In the genomic region with DNA sequence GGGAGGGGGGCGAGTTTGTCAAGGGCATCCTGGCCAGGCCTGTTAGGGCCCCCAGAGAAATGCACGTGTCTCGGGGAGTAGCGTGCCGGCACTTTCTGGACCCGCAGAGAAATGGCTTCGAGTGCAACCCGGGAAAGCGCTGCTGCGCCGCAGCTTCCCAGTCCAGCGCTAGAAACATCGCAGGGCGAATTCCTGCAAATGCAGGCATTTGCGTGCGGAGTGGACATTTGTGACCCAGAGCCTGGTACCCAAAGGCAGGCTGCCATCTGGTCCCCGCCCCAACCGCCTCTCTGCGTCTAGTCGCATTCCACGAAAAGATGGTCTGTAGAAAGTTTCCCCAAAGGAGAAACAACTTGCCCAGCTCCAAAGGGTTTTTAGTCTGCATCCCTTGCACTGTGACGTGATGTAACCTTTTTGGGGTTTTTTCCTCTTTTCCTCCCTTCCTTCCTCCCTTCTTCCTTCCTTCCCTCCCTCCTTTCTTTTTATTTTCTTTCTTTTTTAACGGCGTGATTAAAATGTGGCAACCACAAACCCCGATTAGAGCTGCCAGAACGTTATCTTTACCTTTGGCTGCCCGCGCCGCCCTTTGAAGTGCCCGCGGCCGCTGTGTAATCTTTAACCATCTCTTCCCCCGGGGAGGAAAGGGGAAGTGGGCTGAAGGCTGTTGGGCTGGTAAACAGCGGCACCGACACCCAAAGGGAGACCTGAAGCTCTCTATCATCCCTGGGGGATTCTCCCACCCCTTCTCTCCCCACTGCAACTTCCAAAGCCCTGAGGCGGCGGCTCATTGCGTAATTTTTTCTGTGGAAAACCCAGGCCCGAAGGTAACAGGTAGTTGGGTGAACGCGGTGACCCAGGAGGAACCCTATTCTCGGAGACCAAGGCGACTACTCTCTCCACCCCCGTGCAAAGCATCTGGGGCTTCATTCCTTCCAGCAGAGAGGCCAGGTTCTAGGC, we compare ENCODE assay signal across 1 cellular context.
A peak's percentile ranks its signal among the peaks of the same experiment; 100 is the strongest.
TF ChIP-seq lines count a peak whose summit lies in the region.

No MANE protein-coding gene starts in this region.

TF ChIP-seq in HEK293, 187 proteins besides CTCF, POLR2A, EP300 and RAD21 (continued from another document and continues in another):
- TF ChIP-seq, protein P1, sequence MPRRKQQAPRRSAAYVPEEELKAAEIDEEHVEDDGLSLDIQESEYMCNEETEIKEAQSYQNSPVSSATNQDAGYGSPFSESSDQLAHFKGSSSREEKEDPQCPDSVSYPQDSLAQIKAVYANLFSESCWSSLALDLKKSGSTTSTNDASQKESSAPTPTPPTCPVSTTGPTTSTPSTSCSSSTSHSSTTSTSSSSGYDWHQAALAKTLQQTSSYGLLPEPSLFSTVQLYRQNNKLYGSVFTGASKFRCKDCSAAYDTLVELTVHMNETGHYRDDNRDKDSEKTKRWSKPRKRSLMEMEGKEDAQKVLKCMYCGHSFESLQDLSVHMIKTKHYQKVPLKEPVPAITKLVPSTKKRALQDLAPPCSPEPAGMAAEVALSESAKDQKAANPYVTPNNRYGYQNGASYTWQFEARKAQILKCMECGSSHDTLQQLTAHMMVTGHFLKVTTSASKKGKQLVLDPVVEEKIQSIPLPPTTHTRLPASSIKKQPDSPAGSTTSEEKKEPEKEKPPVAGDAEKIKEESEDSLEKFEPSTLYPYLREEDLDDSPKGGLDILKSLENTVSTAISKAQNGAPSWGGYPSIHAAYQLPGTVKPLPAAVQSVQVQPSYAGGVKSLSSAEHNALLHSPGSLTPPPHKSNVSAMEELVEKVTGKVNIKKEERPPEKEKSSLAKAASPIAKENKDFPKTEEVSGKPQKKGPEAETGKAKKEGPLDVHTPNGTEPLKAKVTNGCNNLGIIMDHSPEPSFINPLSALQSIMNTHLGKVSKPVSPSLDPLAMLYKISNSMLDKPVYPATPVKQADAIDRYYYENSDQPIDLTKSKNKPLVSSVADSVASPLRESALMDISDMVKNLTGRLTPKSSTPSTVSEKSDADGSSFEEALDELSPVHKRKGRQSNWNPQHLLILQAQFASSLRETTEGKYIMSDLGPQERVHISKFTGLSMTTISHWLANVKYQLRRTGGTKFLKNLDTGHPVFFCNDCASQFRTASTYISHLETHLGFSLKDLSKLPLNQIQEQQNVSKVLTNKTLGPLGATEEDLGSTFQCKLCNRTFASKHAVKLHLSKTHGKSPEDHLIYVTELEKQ (tag by site-specific recombination; IDR thresholded peaks at IDR 0.05; ENCODE audit: borderline replicate concordance) = no peak
- TF ChIP-seq ZNF664 (tag by site-specific recombination; IDR thresholded peaks at IDR 0.05) (no peak), ZBTB17 (tag by site-specific recombination; IDR thresholded peaks at IDR 0.05) (0 out of 2 replicates have a peak, but pooled peaks have one; percentile 1), ZNF501 (tag by site-specific recombination; IDR thresholded peaks at IDR 0.05) (peak; percentile 22; the same call in 1 of the 2 replicates), ZNF433 (tag by site-specific recombination; IDR thresholded peaks at IDR 0.05; ENCODE audit: low read depth) (no peak), ZNF302 (tag by site-specific recombination; IDR thresholded peaks at IDR 0.05; ENCODE audit: low read depth) (no peak), MEIS1 (CRISPR knock-in tag; IDR thresholded peaks at IDR 0.05; ENCODE audit: borderline replicate concordance) (no peak), REPIN1 (tag by site-specific recombination; IDR thresholded peaks at IDR 0.05; ENCODE audit: low read depth) (no peak), ZBTB21 (tag by site-specific recombination; IDR thresholded peaks at IDR 0.05) (peak; percentile 62; the same call in 1 of the 2 replicates), ZNF394 (tag by site-specific recombination; IDR thresholded peaks at IDR 0.05; ENCODE audit: borderline replicate concordance) (peak; percentile 88), ZNF600 (tag by site-specific recombination; IDR thresholded peaks at IDR 0.05) (peak; percentile 86), ZNF350 (tag by site-specific recombination; IDR thresholded peaks at IDR 0.05) (no peak), ZNF423 (tag by site-specific recombination; IDR thresholded peaks at IDR 0.05) (0 out of 2 replicates have a peak, but pooled peaks have one; percentile 29), KLF10 (tag by site-specific recombination; IDR thresholded peaks at IDR 0.05) (no peak), ZNF223 (tag by site-specific recombination; IDR thresholded peaks at IDR 0.05) (no peak), ZNF10 (tag by site-specific recombination; IDR thresholded peaks at IDR 0.05) (no peak), ZNF112 (tag by site-specific recombination; IDR thresholded peaks at IDR 0.05) (no peak), GLIS2 (tag by site-specific recombination; IDR thresholded peaks at IDR 0.05) (no peak), SALL2 (tag by site-specific recombination; IDR thresholded peaks at IDR 0.05; ENCODE audit: borderline replicate concordance) (no peak), SCRT2 (tag by site-specific recombination; IDR thresholded peaks at IDR 0.05) (peak; percentile 97), MZF1 (tag by site-specific recombination; IDR thresholded peaks at IDR 0.05; ENCODE audit: borderline replicate concordance) (no peak), ZEB2 (tag by site-specific recombination; IDR thresholded peaks at IDR 0.05) (peak; percentile 55; the same call in 1 of the 2 replicates), ZNF354C (tag by site-specific recombination; IDR thresholded peaks at IDR 0.05; ENCODE audit: borderline replicate concordance, low read depth) (no peak)
- TF ChIP-seq, protein P2, sequence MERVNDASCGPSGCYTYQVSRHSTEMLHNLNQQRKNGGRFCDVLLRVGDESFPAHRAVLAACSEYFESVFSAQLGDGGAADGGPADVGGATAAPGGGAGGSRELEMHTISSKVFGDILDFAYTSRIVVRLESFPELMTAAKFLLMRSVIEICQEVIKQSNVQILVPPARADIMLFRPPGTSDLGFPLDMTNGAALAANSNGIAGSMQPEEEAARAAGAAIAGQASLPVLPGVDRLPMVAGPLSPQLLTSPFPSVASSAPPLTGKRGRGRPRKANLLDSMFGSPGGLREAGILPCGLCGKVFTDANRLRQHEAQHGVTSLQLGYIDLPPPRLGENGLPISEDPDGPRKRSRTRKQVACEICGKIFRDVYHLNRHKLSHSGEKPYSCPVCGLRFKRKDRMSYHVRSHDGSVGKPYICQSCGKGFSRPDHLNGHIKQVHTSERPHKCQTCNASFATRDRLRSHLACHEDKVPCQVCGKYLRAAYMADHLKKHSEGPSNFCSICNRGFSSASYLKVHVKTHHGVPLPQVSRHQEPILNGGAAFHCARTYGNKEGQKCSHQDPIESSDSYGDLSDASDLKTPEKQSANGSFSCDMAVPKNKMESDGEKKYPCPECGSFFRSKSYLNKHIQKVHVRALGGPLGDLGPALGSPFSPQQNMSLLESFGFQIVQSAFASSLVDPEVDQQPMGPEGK (tag by site-specific recombination; IDR thresholded peaks at IDR 0.05) = peak; percentile 6
- TF ChIP-seq, protein P3, sequence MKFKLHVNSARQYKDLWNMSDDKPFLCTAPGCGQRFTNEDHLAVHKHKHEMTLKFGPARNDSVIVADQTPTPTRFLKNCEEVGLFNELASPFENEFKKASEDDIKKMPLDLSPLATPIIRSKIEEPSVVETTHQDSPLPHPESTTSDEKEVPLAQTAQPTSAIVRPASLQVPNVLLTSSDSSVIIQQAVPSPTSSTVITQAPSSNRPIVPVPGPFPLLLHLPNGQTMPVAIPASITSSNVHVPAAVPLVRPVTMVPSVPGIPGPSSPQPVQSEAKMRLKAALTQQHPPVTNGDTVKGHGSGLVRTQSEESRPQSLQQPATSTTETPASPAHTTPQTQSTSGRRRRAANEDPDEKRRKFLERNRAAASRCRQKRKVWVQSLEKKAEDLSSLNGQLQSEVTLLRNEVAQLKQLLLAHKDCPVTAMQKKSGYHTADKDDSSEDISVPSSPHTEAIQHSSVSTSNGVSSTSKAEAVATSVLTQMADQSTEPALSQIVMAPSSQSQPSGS (tag by site-specific recombination; IDR thresholded peaks at IDR 0.05; ENCODE audit: low read depth) = peak; percentile 43
- TF ChIP-seq, protein P4, sequence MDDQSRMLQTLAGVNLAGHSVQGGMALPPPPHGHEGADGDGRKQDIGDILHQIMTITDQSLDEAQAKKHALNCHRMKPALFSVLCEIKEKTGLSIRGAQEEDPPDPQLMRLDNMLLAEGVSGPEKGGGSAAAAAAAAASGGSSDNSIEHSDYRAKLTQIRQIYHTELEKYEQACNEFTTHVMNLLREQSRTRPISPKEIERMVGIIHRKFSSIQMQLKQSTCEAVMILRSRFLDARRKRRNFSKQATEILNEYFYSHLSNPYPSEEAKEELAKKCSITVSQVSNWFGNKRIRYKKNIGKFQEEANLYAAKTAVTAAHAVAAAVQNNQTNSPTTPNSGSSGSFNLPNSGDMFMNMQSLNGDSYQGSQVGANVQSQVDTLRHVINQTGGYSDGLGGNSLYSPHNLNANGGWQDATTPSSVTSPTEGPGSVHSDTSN (CRISPR knock-in tag; IDR thresholded peaks at IDR 0.05) = no peak
- TF ChIP-seq, protein P5, sequence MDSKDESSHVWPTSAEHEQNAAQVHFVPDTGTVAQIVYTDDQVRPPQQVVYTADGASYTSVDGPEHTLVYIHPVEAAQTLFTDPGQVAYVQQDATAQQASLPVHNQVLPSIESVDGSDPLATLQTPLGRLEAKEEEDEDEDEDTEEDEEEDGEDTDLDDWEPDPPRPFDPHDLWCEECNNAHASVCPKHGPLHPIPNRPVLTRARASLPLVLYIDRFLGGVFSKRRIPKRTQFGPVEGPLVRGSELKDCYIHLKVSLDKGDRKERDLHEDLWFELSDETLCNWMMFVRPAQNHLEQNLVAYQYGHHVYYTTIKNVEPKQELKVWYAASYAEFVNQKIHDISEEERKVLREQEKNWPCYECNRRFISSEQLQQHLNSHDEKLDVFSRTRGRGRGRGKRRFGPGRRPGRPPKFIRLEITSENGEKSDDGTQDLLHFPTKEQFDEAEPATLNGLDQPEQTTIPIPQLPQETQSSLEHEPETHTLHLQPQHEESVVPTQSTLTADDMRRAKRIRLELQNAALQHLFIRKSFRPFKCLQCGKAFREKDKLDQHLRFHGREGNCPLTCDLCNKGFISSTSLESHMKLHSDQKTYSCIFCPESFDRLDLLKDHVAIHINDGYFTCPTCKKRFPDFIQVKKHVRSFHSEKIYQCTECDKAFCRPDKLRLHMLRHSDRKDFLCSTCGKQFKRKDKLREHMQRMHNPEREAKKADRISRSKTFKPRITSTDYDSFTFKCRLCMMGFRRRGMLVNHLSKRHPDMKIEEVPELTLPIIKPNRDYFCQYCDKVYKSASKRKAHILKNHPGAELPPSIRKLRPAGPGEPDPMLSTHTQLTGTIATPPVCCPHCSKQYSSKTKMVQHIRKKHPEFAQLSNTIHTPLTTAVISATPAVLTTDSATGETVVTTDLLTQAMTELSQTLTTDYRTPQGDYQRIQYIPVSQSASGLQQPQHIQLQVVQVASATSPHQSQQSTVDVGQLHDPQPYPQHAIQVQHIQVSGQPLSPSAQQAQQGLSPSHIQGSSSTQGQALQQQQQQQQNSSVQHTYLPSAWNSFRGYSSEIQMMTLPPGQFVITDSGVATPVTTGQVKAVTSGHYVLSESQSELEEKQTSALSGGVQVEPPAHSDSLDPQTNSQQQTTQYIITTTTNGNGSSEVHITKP (tag by site-specific recombination; IDR thresholded peaks at IDR 0.05) = peak; percentile 69
- TF ChIP-seq, protein P6, sequence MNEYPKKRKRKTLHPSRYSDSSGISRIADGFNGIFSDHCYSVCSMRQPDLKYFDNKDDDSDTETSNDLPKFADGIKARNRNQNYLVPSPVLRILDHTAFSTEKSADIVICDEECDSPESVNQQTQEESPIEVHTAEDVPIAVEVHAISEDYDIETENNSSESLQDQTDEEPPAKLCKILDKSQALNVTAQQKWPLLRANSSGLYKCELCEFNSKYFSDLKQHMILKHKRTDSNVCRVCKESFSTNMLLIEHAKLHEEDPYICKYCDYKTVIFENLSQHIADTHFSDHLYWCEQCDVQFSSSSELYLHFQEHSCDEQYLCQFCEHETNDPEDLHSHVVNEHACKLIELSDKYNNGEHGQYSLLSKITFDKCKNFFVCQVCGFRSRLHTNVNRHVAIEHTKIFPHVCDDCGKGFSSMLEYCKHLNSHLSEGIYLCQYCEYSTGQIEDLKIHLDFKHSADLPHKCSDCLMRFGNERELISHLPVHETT (tag by site-specific recombination; IDR thresholded peaks at IDR 0.05) = peak; percentile 65
- TF ChIP-seq, protein P7, sequence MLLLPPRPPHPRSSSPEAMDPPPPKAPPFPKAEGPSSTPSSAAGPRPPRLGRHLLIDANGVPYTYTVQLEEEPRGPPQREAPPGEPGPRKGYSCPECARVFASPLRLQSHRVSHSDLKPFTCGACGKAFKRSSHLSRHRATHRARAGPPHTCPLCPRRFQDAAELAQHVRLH (tag by site-specific recombination; IDR thresholded peaks at IDR 0.05) = 0 out of 2 replicates have a peak, but pooled peaks have one; percentile 14
- TF ChIP-seq, protein P8, sequence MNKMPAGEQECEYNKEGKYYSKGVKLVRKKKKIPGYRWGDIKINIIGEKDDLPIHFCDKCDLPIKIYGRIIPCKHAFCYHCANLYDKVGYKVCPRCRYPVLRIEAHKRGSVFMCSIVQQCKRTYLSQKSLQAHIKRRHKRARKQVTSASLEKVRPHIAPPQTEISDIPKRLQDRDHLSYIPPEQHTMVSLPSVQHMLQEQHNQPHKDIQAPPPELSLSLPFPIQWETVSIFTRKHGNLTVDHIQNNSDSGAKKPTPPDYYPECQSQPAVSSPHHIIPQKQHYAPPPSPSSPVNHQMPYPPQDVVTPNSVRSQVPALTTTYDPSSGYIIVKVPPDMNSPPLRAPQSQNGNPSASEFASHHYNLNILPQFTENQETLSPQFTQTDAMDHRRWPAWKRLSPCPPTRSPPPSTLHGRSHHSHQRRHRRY (tag by site-specific recombination; IDR thresholded peaks at IDR 0.05) = no peak
- TF ChIP-seq, protein P9, sequence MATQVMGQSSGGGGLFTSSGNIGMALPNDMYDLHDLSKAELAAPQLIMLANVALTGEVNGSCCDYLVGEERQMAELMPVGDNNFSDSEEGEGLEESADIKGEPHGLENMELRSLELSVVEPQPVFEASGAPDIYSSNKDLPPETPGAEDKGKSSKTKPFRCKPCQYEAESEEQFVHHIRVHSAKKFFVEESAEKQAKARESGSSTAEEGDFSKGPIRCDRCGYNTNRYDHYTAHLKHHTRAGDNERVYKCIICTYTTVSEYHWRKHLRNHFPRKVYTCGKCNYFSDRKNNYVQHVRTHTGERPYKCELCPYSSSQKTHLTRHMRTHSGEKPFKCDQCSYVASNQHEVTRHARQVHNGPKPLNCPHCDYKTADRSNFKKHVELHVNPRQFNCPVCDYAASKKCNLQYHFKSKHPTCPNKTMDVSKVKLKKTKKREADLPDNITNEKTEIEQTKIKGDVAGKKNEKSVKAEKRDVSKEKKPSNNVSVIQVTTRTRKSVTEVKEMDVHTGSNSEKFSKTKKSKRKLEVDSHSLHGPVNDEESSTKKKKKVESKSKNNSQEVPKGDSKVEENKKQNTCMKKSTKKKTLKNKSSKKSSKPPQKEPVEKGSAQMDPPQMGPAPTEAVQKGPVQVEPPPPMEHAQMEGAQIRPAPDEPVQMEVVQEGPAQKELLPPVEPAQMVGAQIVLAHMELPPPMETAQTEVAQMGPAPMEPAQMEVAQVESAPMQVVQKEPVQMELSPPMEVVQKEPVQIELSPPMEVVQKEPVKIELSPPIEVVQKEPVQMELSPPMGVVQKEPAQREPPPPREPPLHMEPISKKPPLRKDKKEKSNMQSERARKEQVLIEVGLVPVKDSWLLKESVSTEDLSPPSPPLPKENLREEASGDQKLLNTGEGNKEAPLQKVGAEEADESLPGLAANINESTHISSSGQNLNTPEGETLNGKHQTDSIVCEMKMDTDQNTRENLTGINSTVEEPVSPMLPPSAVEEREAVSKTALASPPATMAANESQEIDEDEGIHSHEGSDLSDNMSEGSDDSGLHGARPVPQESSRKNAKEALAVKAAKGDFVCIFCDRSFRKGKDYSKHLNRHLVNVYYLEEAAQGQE (tag by site-specific recombination; IDR thresholded peaks at IDR 0.05) = no peak
